Comparison of ENCODE assay signal across 7 cellular contexts in genomic region chr2:216012830-216013079, GRCh38. TPM values are rescaled to one million over a fixed set of nuclear protein-coding genes. Genes with fewer than 3 reads are reported as not detected.
DNase-seq lines count a peak whose midpoint lies in the region; ATAC-seq lines count a peak whose summit lies in the region.

No MANE protein-coding gene starts in this region.

- no peaks in the 10 kb centered on the region for H3K36me3 Mint-ChIP-seq in activated T-helper 17 cell treated with anti-CD3 and anti-CD28 coated beads, Interleukin-2, amount 50 U/mL, for 72 hours (ENCODE audit: low read depth)
- H3K36me3 Mint-ChIP-seq in stimulated activated naive B cell treated with anti-CD40 and anti-IgM and Interleukin-4, amounts not matched to agents 10 μg/mL and 1 μg/mL and 100 μg/mL, for 72 hours, result peaks cover 36 to 48% of the 10 kb centered on the region in 2 donors

- H3K9me3 ChIP-seq in HUES48 (ENCODE audit: control insufficient read depth, insufficient read depth, low read length) (no peaks in the 10 kb centered on the region), iPS-20b (ENCODE audit: insufficient read depth, low read depth, low read length) (no peaks in the 10 kb centered on the region)

- no peaks in the 10 kb centered on the region for H3K9me3 Mint-ChIP-seq in activated T-helper 17 cell treated with anti-CD3 and anti-CD28 coated beads, Interleukin-2, amount 50 U/mL, for 72 hours
- H3K9me3 Mint-ChIP-seq in stimulated activated naive B cell treated with anti-CD40 and anti-IgM and Interleukin-4, amounts not matched to agents 10 μg/mL and 1 μg/mL and 100 μg/mL, for 72 hours, result peaks cover 4 to 8% of the 10 kb centered on the region in 2 donors

- peaks cover 28% of the 10 kb centered on the region for H3K4me1 Mint-ChIP-seq in activated T-helper 17 cell treated with anti-CD3 and anti-CD28 coated beads, Interleukin-2, amount 50 U/mL, for 72 hours
- H3K4me1 Mint-ChIP-seq in stimulated activated naive B cell treated with anti-CD40 and anti-IgM and Interleukin-4, amounts not matched to agents 10 μg/mL and 1 μg/mL and 100 μg/mL, for 72 hours, result peaks cover 34 to 78% of the 10 kb centered on the region in 2 donors

- ATAC-seq in activated T-helper 17 cell treated with anti-CD3 and anti-CD28 coated beads, Interleukin-2, amount 50 U/mL, for 72 hours (replicated peaks), result no peak
- no peak for ATAC-seq in stimulated activated naive B cell treated with anti-CD40 and anti-IgM and Interleukin-4, amounts not matched to agents 10 μg/mL and 1 μg/mL and 100 μg/mL, for 72 hours (replicated peaks)

- peak overlapping the region; percentile 81 for H3K4me3 Mint-ChIP-seq in activated T-helper 17 cell treated with anti-CD3 and anti-CD28 coated beads, Interleukin-2, amount 50 U/mL, for 72 hours
- peak overlapping the region; percentile 88 to 98 for H3K4me3 Mint-ChIP-seq in stimulated activated naive B cell treated with anti-CD40 and anti-IgM and Interleukin-4, amounts not matched to agents 10 μg/mL and 1 μg/mL and 100 μg/mL, for 72 hours

- H3K36me3 ChIP-seq in HUES48 (ENCODE audit: control insufficient read depth, insufficient read depth, low read length) (no peaks in the 10 kb centered on the region), iPS-20b (ENCODE audit: insufficient read depth, low read depth, low read length) (no peaks in the 10 kb centered on the region)

- peak overlapping the region; percentile 68 for H3K27ac ChIP-seq in HUES48 (ENCODE audit: low read depth, low read length)
- H3K27ac ChIP-seq in iPS-20b (ENCODE audit: low read length), result no peak overlapping the region

- H3K27me3 Mint-ChIP-seq in activated T-helper 17 cell treated with anti-CD3 and anti-CD28 coated beads, Interleukin-2, amount 50 U/mL, for 72 hours, result no peaks in the 10 kb centered on the region
- H3K27me3 Mint-ChIP-seq in stimulated activated naive B cell treated with anti-CD40 and anti-IgM and Interleukin-4, amounts not matched to agents 10 μg/mL and 1 μg/mL and 100 μg/mL, for 72 hours, result no peaks in the 10 kb centered on the region

- H3K4me3 ChIP-seq in HUES48 (ENCODE audit: low read depth, low read length) (peak overlapping the region; percentile 88), iPS-20b (ENCODE audit: low read length) (peak overlapping the region; percentile 87)

- H3K27ac Mint-ChIP-seq in activated T-helper 17 cell treated with anti-CD3 and anti-CD28 coated beads, Interleukin-2, amount 50 U/mL, for 72 hours, result peak overlapping the region; percentile 18
- H3K27ac Mint-ChIP-seq in stimulated activated naive B cell treated with anti-CD40 and anti-IgM and Interleukin-4, amounts not matched to agents 10 μg/mL and 1 μg/mL and 100 μg/mL, for 72 hours, result peak overlapping the region; percentile 94

- H3K4me1 ChIP-seq in HUES48 (ENCODE audit: control insufficient read depth, insufficient read depth, low read length), result peaks cover 3% of the 10 kb centered on the region; the same call in 1 of the 2 replicates
- H3K4me1 ChIP-seq in iPS-20b (ENCODE audit: insufficient read depth, low read length), result peaks cover 9% of the 10 kb centered on the region; the same call in 1 of the 2 replicates

- H3K9ac ChIP-seq in HUES48 (ENCODE audit: low read depth, low read length), result peak overlapping the region; percentile 93
- H3K9ac ChIP-seq in iPS-20b (ENCODE audit: low read depth, low read length), result peak overlapping the region; percentile 89

- DNase-seq in stimulated activated naive B cell treated with anti-CD40 and anti-IgM and Interleukin-4, amounts not matched to agents 10 μg/mL and 1 μg/mL and 100 μg/mL, for 72 hours, result no peak
- no peak for DNase-seq in nucleus accumbens (lab: John Stamatoyannopoulos, UW)
- no peak for DNase-seq in D341Med (ENCODE audit: low spot score)
- no peak for DNase-seq in EL

- H3K27me3 ChIP-seq in HUES48 (ENCODE audit: control insufficient read depth, insufficient read depth, low read length) (no peaks in the 10 kb centered on the region), iPS-20b (ENCODE audit: insufficient read depth, low read length) (no peaks in the 10 kb centered on the region)

RNA-seq across cellular contexts. Expression of gene MREG, which starts 0.6 kb away (rescaled TPM):
- total RNA-seq in activated T-helper 17 cell treated with anti-CD3 and anti-CD28 coated beads, Interleukin-2, amount 50 U/mL, for 72 hours, result 10 to 100 TPM in 1 of 2 donors, 1 to 10 TPM in 1; 7.5 to 22.0 TPM
